ENCODE assay signal across 1 cellular context in genomic region chr6:52019092-52019491, GRCh38.
TF ChIP-seq lines count a peak whose summit lies in the region.

No MANE protein-coding gene starts in this region.

TF ChIP-seq in SK-N-SH, 30 proteins besides CTCF, POLR2A, EP300 and RAD21 (continued from another document):
- no peak for TF ChIP-seq REST (IDR thresholded peaks at IDR 0.05; ENCODE audit: low read depth, low read length)
- peak; percentile 85 for TF ChIP-seq GATA2 (CRISPR knock-in tag; IDR thresholded peaks at IDR 0.05)
- 0 out of 2 replicates have a peak, but pooled peaks have one; percentile 46 for TF ChIP-seq FOXJ3 (CRISPR knock-in tag; IDR thresholded peaks at IDR 0.05)
- no peak for TF ChIP-seq PBX3 (IDR thresholded peaks at IDR 0.05)
- no peak for TF ChIP-seq TEAD4 (IDR thresholded peaks at IDR 0.05; ENCODE audit: borderline replicate concordance, insufficient read depth)
- no peak for TF ChIP-seq YY1 (IDR thresholded peaks at IDR 0.05; ENCODE audit: low read depth)
- TF ChIP-seq USF2 (IDR thresholded peaks at IDR 0.05; ENCODE audit: borderline replicate concordance, low read depth, low read length) = no peak
- no peak for TF ChIP-seq FOXM1 (IDR thresholded peaks at IDR 0.05; ENCODE audit: low read depth)
- no peak for TF ChIP-seq CHD2 (IDR thresholded peaks at IDR 0.05; ENCODE audit: low read length, partially characterized antibody)
- TF ChIP-seq MXI1 (IDR thresholded peaks at IDR 0.05; ENCODE audit: low read depth, low read length) = peak; percentile 34; the same call in 1 of the 2 replicates
- TF ChIP-seq RCOR1 (IDR thresholded peaks at IDR 0.05; ENCODE audit: low read length) = no peak
- no peak for TF ChIP-seq SMC3 (IDR thresholded peaks at IDR 0.05; ENCODE audit: low read depth, low read length)
- TF ChIP-seq MEF2A (IDR thresholded peaks at IDR 0.05; ENCODE audit: borderline replicate concordance, low read depth) = no peak
- TF ChIP-seq TAF1 (IDR thresholded peaks at IDR 0.05; ENCODE audit: borderline replicate concordance, low read depth, low read length) = no peak
- TF ChIP-seq ZBTB33 (IDR thresholded peaks at IDR 0.05; ENCODE audit: borderline replicate concordance, low read depth) = no peak
- no peak for TF ChIP-seq MAX (IDR thresholded peaks at IDR 0.05; ENCODE audit: low read depth)
- TF ChIP-seq USF1 (IDR thresholded peaks at IDR 0.05; ENCODE audit: borderline replicate concordance, low read depth) = no peak
